In the genomic region with DNA sequence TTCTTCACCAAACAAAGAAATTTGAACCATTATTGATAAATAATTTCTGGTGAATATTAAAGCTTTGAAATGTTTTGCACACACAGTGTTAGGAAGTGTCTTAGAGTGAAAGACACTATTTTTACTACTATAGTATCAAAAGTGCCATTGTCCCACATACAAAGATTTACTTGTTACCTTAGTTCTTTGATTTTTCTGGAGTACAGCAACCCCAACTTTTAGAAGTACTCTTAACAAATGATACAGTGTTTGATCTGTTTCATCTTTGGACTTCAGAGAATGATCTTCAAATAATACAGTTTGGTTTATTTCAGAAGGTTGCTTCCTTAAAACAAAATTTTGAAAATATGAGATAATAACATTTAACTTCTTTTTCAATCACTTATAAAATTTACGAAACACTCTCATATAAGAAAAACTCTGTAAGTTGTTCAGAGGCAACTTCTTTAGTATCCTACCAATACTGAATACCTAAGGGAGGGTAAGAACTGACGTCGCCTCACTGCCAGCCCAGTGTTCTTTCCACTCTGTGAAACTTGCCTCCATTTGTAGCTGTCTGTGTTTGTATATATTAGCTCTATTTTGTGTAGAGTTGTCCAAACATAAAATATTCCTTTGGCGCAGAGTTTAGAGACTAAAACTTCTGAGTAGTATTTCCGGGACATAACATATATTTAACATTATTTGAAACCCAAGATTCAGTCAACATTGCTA, we compare ENCODE assay signal across 21 cellular contexts.
"Had no signal": no experiment of that assay in that cellular context is flagged by ENCODE, and none has a peak within 500 bp of the region (broad histone marks: within the 10 kb centered on the region; RNA-seq: fewer than 3 reads in every experiment).

No MANE protein-coding gene starts in this region.

- H3K27me3 ChIP-seq: MG63, SJCRH30 had no signal

- DNase-seq: Karpas-422, KG1, MG63, NCI-H1092, NCI-H1436, NCI-H187, NCI-H2029, NCI-H2081 treated with DMSO at 0.1 percent for 48 hours, NCI-H2171, NCI-H226, NCI-H446, NCI-H510A, NCI-H524 treated with DMSO at 0.1 percent for 48 hours, NCI-H69, NCI-H774, RPMI8226, SHP77 treated with DMSO at 0.1 percent for 48 hours, SJCRH30, SW 1271 had no signal

- H3K36me3 ChIP-seq: MG63, SJCRH30 had no signal

- H3K4me3 ChIP-seq: MG63, SJCRH30, SK-N-MC had no signal

- H3K27ac ChIP-seq: HL-60, SJCRH30, SK-N-MC had no signal

- H3K9me3 ChIP-seq: MG63, SJCRH30 had no signal

- H3K4me1 ChIP-seq: SJCRH30 had no signal
